In the genomic region with DNA sequence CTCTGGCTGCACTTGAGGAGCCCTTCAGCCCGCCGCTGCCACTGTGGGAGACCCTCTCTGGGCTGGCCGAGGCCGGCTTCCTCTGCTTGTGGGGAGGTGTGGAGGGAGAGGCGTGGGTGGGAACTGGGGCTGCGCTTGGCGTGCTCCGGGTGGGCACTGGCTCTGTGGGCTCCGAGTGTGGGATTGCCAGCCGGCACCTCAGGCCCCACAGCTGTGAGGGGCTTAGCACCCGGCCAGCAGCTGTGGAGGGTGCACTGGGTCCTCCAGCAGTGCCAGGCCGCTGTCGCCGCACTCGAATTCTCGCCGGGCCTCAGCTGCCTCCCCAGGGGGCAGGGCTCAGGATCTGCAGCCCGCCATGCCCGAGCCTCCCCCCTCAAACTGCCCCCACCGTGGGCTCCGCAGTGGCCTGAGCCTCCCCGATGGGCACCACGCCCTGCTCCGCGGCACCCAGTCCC, we compare ENCODE assay signal across 33 cellular contexts.
"Had no signal": no experiment of that assay in that cellular context is flagged by ENCODE, and none has a peak within 500 bp of the region (broad histone marks: within the 10 kb centered on the region; RNA-seq: fewer than 3 reads in every experiment).

No MANE protein-coding gene starts in this region.

- H3K27ac ChIP-seq: ascending aorta, breast epithelium, cardiac muscle cell, coronary artery, dorsolateral prefrontal cortex, gastrocnemius medialis, WERI-Rb-1 had no signal

- H3K4me3 ChIP-seq: ascending aorta, breast epithelium, cardiac muscle cell, coronary artery, dorsolateral prefrontal cortex, gastrocnemius medialis had no signal

- H3K4me1 ChIP-seq: ascending aorta, breast epithelium, gastrocnemius medialis had no signal

- H3K27me3 Mint-ChIP-seq: activated B cell treated with CpG ODN at 0.5 μM for 24 hours; activated CD8-positive, alpha-beta T cell treated with anti-CD3 and anti-CD28 coated beads for 36 hours; activated naive CD8-positive, alpha-beta T cell treated with anti-CD3 and anti-CD28 coated beads, Interleukin-2, amount 10 ng/mL, durations not matched to agents 7 days and 5 days; brain; dendritic cell treated with granulocyte-macrophage colony-stimulating factor and Interleukin-4, amounts not matched to agents 40 ng/mL and 50 ng/mL, for 4 days; T-cell had no signal

- H3K4me3 Mint-ChIP-seq: activated B cell treated with CpG ODN at 0.5 μM for 24 hours; activated CD8-positive, alpha-beta T cell treated with anti-CD3 and anti-CD28 coated beads for 36 hours; activated naive CD4-positive, alpha-beta T cell treated with anti-CD3 and anti-CD28 coated beads for 36 hours; activated naive CD8-positive, alpha-beta T cell treated with anti-CD3 and anti-CD28 coated beads, Interleukin-2, amount 10 ng/mL, durations not matched to agents 7 days and 5 days; activated T-cell treated with anti-CD3 and anti-CD28 coated beads, Interleukin-2, amount 50 U/mL, for 4 hours; activated T-helper 1 cell treated with anti-CD3 and anti-CD28 coated beads, Interleukin-12 subunit alpha, Interleukin-12 subunit beta, Interleukin-2, Interleukin-4 antibody, amounts not matched to agents 30 ng/mL and 10 ng/mL and 1 ng/mL, durations not matched to agents 14 hours and 24 hours and 36 hours; brain; dendritic cell treated with granulocyte-macrophage colony-stimulating factor and Interleukin-4, amounts not matched to agents 40 ng/mL and 50 ng/mL, for 4 days; endodermal cell; T-cell; T-helper 1 cell treated with Interleukin-12 subunit alpha and Interleukin-12 subunit beta and Interleukin-4 antibody, amounts not matched to agents 30 μg/mL and 1 μg/mL, for 36 hours had no signal

- H3K9me3 Mint-ChIP-seq: activated B cell treated with CpG ODN at 0.5 μM for 24 hours; activated naive CD4-positive, alpha-beta T cell treated with anti-CD3 and anti-CD28 coated beads for 36 hours had no signal

- H3K27ac Mint-ChIP-seq: activated B cell treated with CpG ODN at 0.5 μM for 24 hours; activated CD8-positive, alpha-beta T cell treated with anti-CD3 and anti-CD28 coated beads for 36 hours; activated naive CD4-positive, alpha-beta T cell treated with anti-CD3 and anti-CD28 coated beads for 36 hours; activated naive CD4-positive, alpha-beta T cell treated with anti-CD3 and anti-CD28 coated beads, Interleukin-2, amount 50 U/mL, for 72 hours; activated naive CD8-positive, alpha-beta T cell treated with anti-CD3 and anti-CD28 coated beads, Interleukin-2, amount 10 ng/mL, durations not matched to agents 7 days and 5 days; activated T-helper 1 cell treated with anti-CD3 and anti-CD28 coated beads, Interleukin-12 subunit alpha, Interleukin-12 subunit beta, Interleukin-2, Interleukin-4 antibody, amounts not matched to agents 30 ng/mL and 10 ng/mL and 1 ng/mL, durations not matched to agents 14 hours and 24 hours and 36 hours; activated T-helper 2 cell treated with anti-CD3 and anti-CD28 coated beads, Interferon-gamma antibody, Interleukin-2, Interleukin-4, amounts not matched to agents 10 μg/mL and 5 μg/mL and 100 μg/mL, durations not matched to agents 14 hours and 24 hours and 36 hours; brain; dendritic cell treated with granulocyte-macrophage colony-stimulating factor and Interleukin-4, amounts not matched to agents 40 ng/mL and 50 ng/mL, for 4 days; endodermal cell; T-cell; T-helper 1 cell treated with Interleukin-12 subunit alpha and Interleukin-12 subunit beta and Interleukin-4 antibody, amounts not matched to agents 30 μg/mL and 1 μg/mL, for 36 hours had no signal

- H3K9me3 ChIP-seq: ascending aorta, gastrocnemius medialis had no signal

- H3K4me1 Mint-ChIP-seq: activated B cell treated with CpG ODN at 0.5 μM for 24 hours; activated naive CD8-positive, alpha-beta T cell treated with anti-CD3 and anti-CD28 coated beads, Interleukin-2, amount 10 ng/mL, durations not matched to agents 7 days and 5 days; endodermal cell; T-cell had no signal

- DNase-seq: activated B cell treated with CpG ODN at 0.5 μM for 24 hours; activated CD4-positive, alpha-beta T cell treated with anti-CD3 and anti-CD28 coated beads for 48 hours; activated CD4-positive, alpha-beta T cell treated with anti-CD3 and anti-CD28 coated beads, Interleukin-2, amount 50 U/mL, for 1 hour; activated CD4-positive, alpha-beta T cell treated with anti-CD3 and anti-CD28 coated beads, Interleukin-2, amount 50 U/mL, for 48 hours; activated CD8-positive, alpha-beta memory T cell treated with anti-CD3 and anti-CD28 coated beads for 24 hours; activated CD8-positive, alpha-beta T cell treated with anti-CD3 and anti-CD28 coated beads for 36 hours; activated effector memory CD4-positive, alpha-beta T cell treated with anti-CD3 and anti-CD28 coated beads, Interleukin-2, amount 50 U/mL, for 16 hours; activated naive CD4-positive, alpha-beta T cell treated with anti-CD3 and anti-CD28 coated beads for 36 hours; activated naive CD8-positive, alpha-beta T cell treated with anti-CD3 and anti-CD28 coated beads, Interleukin-2, amount 10 ng/mL, durations not matched to agents 7 days and 5 days; activated T-cell treated with anti-CD3 and anti-CD28 coated beads, Interleukin-2, amount 50 U/mL, for 4 hours; central memory CD4-positive, alpha-beta T cell; cerebellar nuclear complex; dorsolateral prefrontal cortex; effector memory CD4-positive, alpha-beta T cell; endodermal cell; foreskin fibroblast; gastrocnemius medialis; glutamatergic neuron; SW 1271; T-cell; T1000; WERI-Rb-1 had no signal

- H3K36me3 ChIP-seq: ascending aorta, breast epithelium, cardiac muscle cell, gastrocnemius medialis, WERI-Rb-1 had no signal

- H3K27me3 ChIP-seq: ascending aorta, breast epithelium, cardiac muscle cell, gastrocnemius medialis had no signal

- ATAC-seq: activated CD8-positive, alpha-beta T cell treated with anti-CD3 and anti-CD28 coated beads for 36 hours; activated naive CD4-positive, alpha-beta T cell treated with anti-CD3 and anti-CD28 coated beads, Interleukin-2, amount 50 U/mL, for 72 hours; activated T-cell treated with anti-CD3 and anti-CD28 coated beads, Interleukin-2, amount 50 U/mL, for 4 hours; esophagus mucosa; gastrocnemius medialis; T-cell had no signal
